13 cellular contexts compared by ENCODE assay signal in genomic region chr2:226904592-226904991, GRCh38.
DNase-seq lines count a peak whose midpoint lies in the region; ATAC-seq and TF ChIP-seq lines count a peak whose summit lies in the region.
"Had no signal": no experiment of that assay in that cellular context is flagged by ENCODE, and none has a peak within 500 bp of the region (broad histone marks: within the 10 kb centered on the region; RNA-seq: fewer than 3 reads in every experiment).

No MANE protein-coding gene starts in this region.

- no peak for TF ChIP-seq CTCF in chondrocyte (IDR thresholded peaks at IDR 0.05)

- H3K4me1 Mint-ChIP-seq in chondrocyte (ENCODE audit: low read depth), result peaks cover 61% of the 10 kb centered on the region

- peaks cover 1% of the 10 kb centered on the region for H3K36me3 Mint-ChIP-seq in chondrocyte (ENCODE audit: low read depth)

- DNase-seq in chondrocyte (ENCODE audit: low spot score) (no peak), NCI-H1417 (lab: John Stamatoyannopoulos, UW) (no peak), cerebellar nuclear complex (lab: John Stamatoyannopoulos, UW) (no peak), OCI-M2 (lab: John Stamatoyannopoulos, UW; ENCODE audit: unreplicated experiment) (no peak), NCI-H128 (lab: John Stamatoyannopoulos, UW; ENCODE audit: unreplicated experiment) (no peak)
- DNase-seq: activated CD4-positive, CD25-positive, alpha-beta regulatory T cell; left colon; MG63 had no signal

- H3K27me3 Mint-ChIP-seq in chondrocyte (ENCODE audit: low read depth), result no peaks in the 10 kb centered on the region

- ATAC-seq in GM18867 (IDR thresholded peaks at IDR 0.05; ENCODE audit: unreplicated experiment), result peak; percentile 41
- peak; percentile 28 for ATAC-seq in GM21423 (IDR thresholded peaks at IDR 0.05; ENCODE audit: unreplicated experiment)
- ATAC-seq in HG03135 (IDR thresholded peaks at IDR 0.05; ENCODE audit: unreplicated experiment), result peak; percentile 32
- ATAC-seq: left colon, Panc1, psoas muscle had no signal

- no peak overlapping the region for H3K4me3 Mint-ChIP-seq in chondrocyte (ENCODE audit: unreplicated experiment)

- H3K27ac Mint-ChIP-seq in chondrocyte (ENCODE audit: unreplicated experiment), result peak overlapping the region; percentile 46

- no peaks in the 10 kb centered on the region for H3K9me3 Mint-ChIP-seq in chondrocyte (ENCODE audit: low read depth)
